ENCODE assay signal across 26 cellular contexts in the genomic region with DNA sequence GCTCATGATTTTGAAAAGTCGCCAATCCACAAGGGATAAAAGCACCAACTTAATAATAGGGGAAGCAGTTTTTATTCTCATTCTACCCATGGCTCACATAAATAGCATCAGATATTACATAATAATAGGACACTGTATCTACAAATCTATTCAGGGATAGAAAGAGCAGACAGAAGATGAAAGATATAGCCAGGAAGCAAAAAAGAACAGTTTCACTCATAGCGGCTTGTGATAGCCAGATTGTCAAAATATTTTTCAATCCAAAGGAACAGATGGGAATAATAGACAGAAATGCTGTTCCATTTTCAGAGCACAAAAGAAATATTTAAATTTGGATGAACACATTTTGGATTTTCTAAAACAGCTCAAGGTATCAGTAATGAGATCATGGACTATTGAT.
"Had no signal": no experiment of that assay in that cellular context is flagged by ENCODE, and none has a peak within 500 bp of the region (broad histone marks: within the 10 kb centered on the region; RNA-seq: fewer than 3 reads in every experiment).

No MANE protein-coding gene starts in this region.

- DNase-seq: islet precursor cell; left ventricle myocardium inferior; mesendoderm; naive B cell; natural killer cell; nephron progenitor cell; occipital lobe; ovary; right lobe of liver; stimulated activated CD4-positive, alpha-beta T cell treated with anti-CD3 and anti-CD28 coated beads, Interleukin-1b, Interleukin-23, amount 100 ng/mL, for 48 hours; stimulated activated CD4-positive, alpha-beta T cell treated with anti-CD3 and anti-CD28 coated beads, Interleukin-2, amount 100 ng/mL, for 48 hours; stimulated activated CD4-positive, alpha-beta T cell treated with anti-CD3 and anti-CD28 coated beads, Interleukin-4, amount 100 ng/mL, for 4 hours; stimulated activated CD8-positive, alpha-beta memory T cell treated with anti-CD3 and anti-CD28 coated beads, Interleukin-4, amount 100 ng/mL, for 48 hours; stimulated activated naive CD4-positive, alpha-beta T cell treated with Interleukin-2 at 50 U/mL for 16 hours; stimulated activated naive CD8-positive, alpha-beta T cell treated with anti-CD3 and anti-CD28 coated beads, Interleukin-15, amount 100 ng/mL, for 72 hours; upper lobe of left lung had no signal

- H3K4me2 ChIP-seq: neural progenitor cell, smooth muscle cell had no signal

- H3K4me1 ChIP-seq: left ventricle myocardium inferior, neural progenitor cell, right atrium auricular region, right lobe of liver, tibial nerve, upper lobe of left lung, vagina had no signal

- H3K4me3 Mint-ChIP-seq: mesothelial cell of epicardium; naive B cell; natural killer cell; nephron progenitor cell; neural progenitor cell; stimulated activated memory B cell treated with anti-CD40 and anti-IgM and Interleukin-4, amounts not matched to agents 10 μg/mL and 1 μg/mL and 100 μg/mL, for 72 hours; stimulated activated naive CD8-positive, alpha-beta T cell treated with anti-CD3 and anti-CD28 coated beads, Interleukin-15, amount 100 ng/mL, for 72 hours had no signal

- H3K27me3 Mint-ChIP-seq: naive B cell; progenitor cell of endocrine pancreas; stimulated activated memory B cell treated with anti-CD40 and anti-IgM and Interleukin-4, amounts not matched to agents 10 μg/mL and 1 μg/mL and 100 μg/mL, for 72 hours had no signal

- H3K27ac ChIP-seq: left ventricle myocardium inferior, neural progenitor cell, neutrophil, ovary, right atrium auricular region, right lobe of liver, tibial nerve, upper lobe of left lung, vagina had no signal

- H3K4me1 Mint-ChIP-seq: mesothelial cell of epicardium; naive B cell; natural killer cell; nephron progenitor cell; neural progenitor cell; stimulated activated memory B cell treated with anti-CD40 and anti-IgM and Interleukin-4, amounts not matched to agents 10 μg/mL and 1 μg/mL and 100 μg/mL, for 72 hours; stimulated activated naive CD8-positive, alpha-beta T cell treated with anti-CD3 and anti-CD28 coated beads, Interleukin-15, amount 100 ng/mL, for 72 hours had no signal

- H3K4me3 ChIP-seq: left ventricle myocardium inferior, lung, neural progenitor cell, ovary, right atrium auricular region, right lobe of liver, smooth muscle cell, tibial nerve, upper lobe of left lung, vagina had no signal

- H3K27ac Mint-ChIP-seq: mesothelial cell of epicardium; naive B cell; natural killer cell; nephron progenitor cell; neural progenitor cell; progenitor cell of endocrine pancreas; stimulated activated memory B cell treated with anti-CD40 and anti-IgM and Interleukin-4, amounts not matched to agents 10 μg/mL and 1 μg/mL and 100 μg/mL, for 72 hours; stimulated activated naive CD8-positive, alpha-beta T cell treated with anti-CD3 and anti-CD28 coated beads, Interleukin-15, amount 100 ng/mL, for 72 hours had no signal

- H3K27me3 ChIP-seq: neural progenitor cell, neutrophil, ovary, right atrium auricular region, right lobe of liver, tibial nerve, upper lobe of left lung, vagina had no signal

- H2AFZ ChIP-seq: neural progenitor cell had no signal

- H3K9me3 Mint-ChIP-seq: mesothelial cell of epicardium, nephron progenitor cell, neural progenitor cell had no signal

- H3K9ac ChIP-seq: neural progenitor cell had no signal

- H3K36me3 Mint-ChIP-seq: mesothelial cell of epicardium; naive B cell; natural killer cell; neural progenitor cell; stimulated activated memory B cell treated with anti-CD40 and anti-IgM and Interleukin-4, amounts not matched to agents 10 μg/mL and 1 μg/mL and 100 μg/mL, for 72 hours had no signal

- H3K36me3 ChIP-seq: left ventricle myocardium inferior, neural progenitor cell, neutrophil, ovary, right atrium auricular region, right lobe of liver, tibial nerve, upper lobe of left lung, vagina had no signal

- H3K9me3 ChIP-seq: neutrophil, ovary, right atrium auricular region, right lobe of liver, tibial nerve, upper lobe of left lung, vagina had no signal
